23 cellular contexts compared by ENCODE assay signal in genomic region chr10:114859227-114859626, GRCh38. TPM values are rescaled to one million over a fixed set of nuclear protein-coding genes. Genes with fewer than 3 reads are reported as not detected.
DNase-seq lines count a peak whose midpoint lies in the region; TF ChIP-seq lines count a peak whose summit lies in the region.
"Had no signal": no experiment of that assay in that cellular context is flagged by ENCODE, and none has a peak within 500 bp of the region (broad histone marks: within the 10 kb centered on the region; RNA-seq: fewer than 3 reads in every experiment).

No MANE protein-coding gene starts in this region.

- H3K27ac Mint-ChIP-seq in activated CD4-positive, alpha-beta T cell treated with anti-CD3 and anti-CD28 coated beads, Interleukin-2, amount 10 ng/mL, durations not matched to agents 24 days and 14 days: peak overlapping the region; percentile 55
- H3K27ac Mint-ChIP-seq in mesothelial cell of epicardium: peak overlapping the region; percentile 30
- H3K27ac Mint-ChIP-seq: activated naive CD4-positive, alpha-beta T cell treated with anti-CD3 and anti-CD28 coated beads, Interleukin-2, amount 50 U/mL, for 72 hours; activated T-helper 1 cell treated with anti-CD3 and anti-CD28 coated beads, Interleukin-12 subunit alpha, Interleukin-12 subunit beta, Interleukin-2, Interleukin-4 antibody, amounts not matched to agents 30 ng/mL and 10 ng/mL and 1 ng/mL, durations not matched to agents 14 hours and 24 hours and 36 hours; stimulated activated naive CD8-positive, alpha-beta T cell treated with anti-CD3 and anti-CD28 coated beads, Interleukin-15, Interleukin-2, amounts not matched to agents 100 ng/mL and 50 ng/mL, for 24 hours had no signal

- no peak overlapping the region for H3K4me3 Mint-ChIP-seq in activated CD4-positive, alpha-beta T cell treated with anti-CD3 and anti-CD28 coated beads, Interleukin-2, amount 10 ng/mL, durations not matched to agents 24 days and 14 days
- no peak overlapping the region for H3K4me3 Mint-ChIP-seq in mesothelial cell of epicardium
- H3K4me3 Mint-ChIP-seq: activated T-helper 1 cell treated with anti-CD3 and anti-CD28 coated beads, Interleukin-12 subunit alpha, Interleukin-12 subunit beta, Interleukin-2, Interleukin-4 antibody, amounts not matched to agents 30 ng/mL and 10 ng/mL and 1 ng/mL, durations not matched to agents 14 hours and 24 hours and 36 hours; naive B cell; stimulated activated naive CD8-positive, alpha-beta T cell treated with anti-CD3 and anti-CD28 coated beads, Interleukin-15, Interleukin-2, amounts not matched to agents 100 ng/mL and 50 ng/mL, for 24 hours had no signal

- no peaks in the 10 kb centered on the region for H3K27me3 Mint-ChIP-seq in activated CD4-positive, alpha-beta T cell treated with anti-CD3 and anti-CD28 coated beads, Interleukin-2, amount 10 ng/mL, durations not matched to agents 24 days and 14 days
- H3K27me3 Mint-ChIP-seq in mesothelial cell of epicardium (ENCODE audit: low read depth): no peaks in the 10 kb centered on the region
- H3K27me3 Mint-ChIP-seq: naive B cell; stimulated activated naive CD8-positive, alpha-beta T cell treated with anti-CD3 and anti-CD28 coated beads, Interleukin-15, Interleukin-2, amounts not matched to agents 100 ng/mL and 50 ng/mL, for 24 hours had no signal

- no peak for TF ChIP-seq CTCF in mesothelial cell of epicardium (IDR thresholded peaks at IDR 0.05; ENCODE audit: unreplicated experiment)
- no peak for TF ChIP-seq CTCF in testis (IDR thresholded peaks at IDR 0.05)

- H3K27me3 ChIP-seq in testis: no peaks in the 10 kb centered on the region
- H3K27me3 ChIP-seq: ascending aorta, tibial artery had no signal

- H3K36me3 Mint-ChIP-seq in activated CD4-positive, alpha-beta T cell treated with anti-CD3 and anti-CD28 coated beads, Interleukin-2, amount 10 ng/mL, durations not matched to agents 24 days and 14 days (ENCODE audit: low read depth): peaks cover 48% of the 10 kb centered on the region
- H3K36me3 Mint-ChIP-seq in mesothelial cell of epicardium: peaks cover 40% of the 10 kb centered on the region

- no peak for TF ChIP-seq POLR2A in testis (IDR thresholded peaks at IDR 0.05)

- no peaks in the 10 kb centered on the region for H3K36me3 ChIP-seq in testis (ENCODE audit: low read depth, missing control alignments)

- no peaks in the 10 kb centered on the region for H3K9me3 ChIP-seq in testis
- H3K9me3 ChIP-seq: ascending aorta, tibial artery had no signal

- H3K4me1 Mint-ChIP-seq in activated CD4-positive, alpha-beta T cell treated with anti-CD3 and anti-CD28 coated beads, Interleukin-2, amount 10 ng/mL, durations not matched to agents 24 days and 14 days: peaks cover 23% of the 10 kb centered on the region
- H3K4me1 Mint-ChIP-seq in mesothelial cell of epicardium: peaks cover 14% of the 10 kb centered on the region
- H3K4me1 Mint-ChIP-seq: naive B cell had no signal

- 66 to 77% methylated on average over 7 of the region's 7 CpGs for WGBS in testis, 2 donors

- no peaks in the 10 kb centered on the region for H3K9me3 Mint-ChIP-seq in activated CD4-positive, alpha-beta T cell treated with anti-CD3 and anti-CD28 coated beads, Interleukin-2, amount 10 ng/mL, durations not matched to agents 24 days and 14 days
- H3K9me3 Mint-ChIP-seq in mesothelial cell of epicardium: no peaks in the 10 kb centered on the region
- H3K9me3 Mint-ChIP-seq: activated naive CD4-positive, alpha-beta T cell treated with anti-CD3 and anti-CD28 coated beads, Interleukin-2, amount 50 U/mL, for 72 hours; activated T-helper 1 cell treated with anti-CD3 and anti-CD28 coated beads, Interleukin-12 subunit alpha, Interleukin-12 subunit beta, Interleukin-2, Interleukin-4 antibody, amounts not matched to agents 30 ng/mL and 10 ng/mL and 1 ng/mL, durations not matched to agents 14 hours and 24 hours and 36 hours; naive B cell; stimulated activated naive CD8-positive, alpha-beta T cell treated with anti-CD3 and anti-CD28 coated beads, Interleukin-15, Interleukin-2, amounts not matched to agents 100 ng/mL and 50 ng/mL, for 24 hours had no signal

- no peaks in the 10 kb centered on the region for H3K4me1 ChIP-seq in testis

- intact Hi-C loops in activated CD4-positive, alpha-beta T cell treated with anti-CD3 and anti-CD28 coated beads, Interleukin-2, amount 10 ng/mL, durations not matched to agents 24 days and 14 days (cut with micrococcal nuclease): no loop called here
- intact Hi-C loops in testis (cut with DNase I; ENCODE audit: low total_unique reads): no loop called here

- no peak for DNase-seq in activated CD4-positive, alpha-beta T cell treated with anti-CD3 and anti-CD28 coated beads, Interleukin-2, amount 10 ng/mL, durations not matched to agents 24 days and 14 days
- DNase-seq in activated CD4-positive, alpha-beta T cell treated with anti-CD3 and anti-CD28 coated beads, Interleukin-2, amount 50 U/mL, for 48 hours: no peak
- DNase-seq in amniotic epithelial cell (ENCODE audit: low read depth) (peak; percentile 46), mesothelial cell of epicardium (ENCODE audit: low spot score in 2 of 2, unreplicated experiment in 2 of 2) (no peak), testis (peak; percentile 50), NCI-H345 (lab: John Stamatoyannopoulos, UW) (no peak)
- DNase-seq in activated naive CD4-positive, alpha-beta T cell treated with Interleukin-2 at 50 U/mL for 16 hours: no peak
- no peak for DNase-seq in central memory CD4-positive, alpha-beta T cell
- DNase-seq: 8988T; activated CD4-positive, CD25-positive, alpha-beta regulatory T cell treated with anti-CD3 and anti-CD28 coated beads, Interleukin-2, amount 50 U/mL, for 72 hours; glutamatergic neuron; naive B cell; NCI-H1105; NCI-H2081; NCI-H82; OCI-M1; SW 1271; tibial artery had no signal

- H3K4me3 ChIP-seq in testis: no peak overlapping the region
- H3K4me3 ChIP-seq: ascending aorta, tibial artery had no signal

- no peak overlapping the region for H3K27ac ChIP-seq in testis
- H3K27ac ChIP-seq: ascending aorta, HL-60, tibial artery had no signal

RNA-seq across cellular contexts. Expression of gene FHIP2A, which starts 37.6 kb away (rescaled TPM):
- 24.2 and 24.7 TPM in 2 replicates for total RNA-seq in activated CD4-positive, alpha-beta T cell treated with anti-CD3 and anti-CD28 coated beads, Interleukin-2, amount 10 ng/mL, durations not matched to agents 24 days and 14 days
- total RNA-seq in mesothelial cell of epicardium (39.6 to 43.2 TPM (median 41.9 TPM) in 3 replicates), testis (10 to 100 TPM; 30.3 to 39.8 TPM)
- 44.8 TPM for polyA plus RNA-seq in testis (ENCODE audit: insufficient read depth, low read depth, low replicate concordance)

Comparison
In these comparisons a context has a peak if more than half of its experiments do, and no peak if none do; other contexts are left out.
1. DNase-seq: peak in amniotic epithelial cell (single experiment) and testis (single experiment); none in activated CD4-positive, alpha-beta T cell treated with anti-CD3 and anti-CD28 coated beads, Interleukin-2, amount 10 ng/mL, durations not matched to agents 24 days and 14 days (single experiment), activated CD4-positive, alpha-beta T cell treated with anti-CD3 and anti-CD28 coated beads, Interleukin-2, amount 50 U/mL, for 48 hours (0 of 2), mesothelial cell of epicardium (0 of 2), activated naive CD4-positive, alpha-beta T cell treated with Interleukin-2 at 50 U/mL for 16 hours (single experiment), central memory CD4-positive, alpha-beta T cell (single experiment) and NCI-H345 (single experiment).